In the genomic region with DNA sequence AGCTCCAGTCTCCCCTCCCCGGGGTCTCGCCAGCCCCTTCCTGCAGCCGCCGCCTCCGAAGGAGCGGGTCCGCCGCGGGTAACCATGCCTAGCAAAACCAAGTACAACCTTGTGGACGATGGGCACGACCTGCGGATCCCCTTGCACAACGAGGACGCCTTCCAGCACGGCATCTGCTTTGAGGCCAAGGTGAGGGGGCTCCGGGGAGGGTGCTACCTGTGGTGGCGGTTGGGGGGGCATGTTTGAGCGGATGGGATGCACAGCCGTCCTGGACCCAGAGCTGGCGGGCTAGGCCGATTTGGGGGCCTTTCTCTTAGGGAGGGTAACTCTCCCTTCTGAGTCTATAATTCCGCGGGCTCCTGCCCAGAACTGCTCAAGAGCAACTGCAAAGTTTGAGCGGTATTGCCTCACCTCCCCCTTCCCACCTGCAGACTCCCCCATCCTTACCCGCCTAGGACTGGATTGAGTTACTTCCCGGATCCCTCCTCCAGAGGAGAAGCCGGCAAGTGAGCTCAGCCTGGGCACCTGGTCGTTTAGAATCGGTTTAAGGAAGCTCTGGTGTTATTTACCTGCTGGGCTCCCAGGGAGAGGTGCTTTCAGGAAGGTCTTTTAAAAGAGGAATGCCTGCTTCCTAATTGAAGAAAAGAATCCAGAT, we compare ENCODE assay signal across 8 cellular contexts. TPM values are rescaled to one million over a fixed set of nuclear protein-coding genes. Genes with fewer than 3 reads are reported as not detected.
DNase-seq lines count a peak whose midpoint lies in the region; ATAC-seq and TF ChIP-seq lines count a peak whose summit lies in the region.

No MANE protein-coding gene starts in this region.

- H3K36me3 Mint-ChIP-seq in mesothelial cell of epicardium: peaks cover 8% of the 10 kb centered on the region

- ATAC-seq in GM21515 (IDR thresholded peaks at IDR 0.05; ENCODE audit: unreplicated experiment): no peak

- H3K4me1 Mint-ChIP-seq in mesothelial cell of epicardium: peaks cover 17% of the 10 kb centered on the region

- H3K4me3 Mint-ChIP-seq in mesothelial cell of epicardium: peak overlapping the region; percentile 75

- H3K9me3 Mint-ChIP-seq in mesothelial cell of epicardium: peaks cover 7% of the 10 kb centered on the region

- TF ChIP-seq CTCF in cardiac fibroblast (IDR thresholded peaks at IDR 0.05; ENCODE audit: low read depth, low read length) (no peak), mesothelial cell of epicardium (IDR thresholded peaks at IDR 0.05; ENCODE audit: unreplicated experiment) (no peak)

- H3K27ac Mint-ChIP-seq in mesothelial cell of epicardium: no peak overlapping the region

- peaks cover 20% of the 10 kb centered on the region for H3K27me3 Mint-ChIP-seq in mesothelial cell of epicardium (ENCODE audit: low read depth)

- H3K4me3 ChIP-seq in cardiac fibroblast (replicated peaks in 1 of 2; ENCODE audit: low read depth in 2 of 2, low read length in 2 of 2): peak overlapping the region; percentile 44 to 59

- DNase-seq in NCI-H82 (lab: John Stamatoyannopoulos, UW): peak; percentile 57
- DNase-seq in NCI-H82 treated with DMSO at 0.1 percent for 48 hours (lab: John Stamatoyannopoulos, UW; ENCODE audit: unreplicated experiment): no peak
- peak; percentile 23 for DNase-seq in NCI-H345 treated with DMSO at 0.1 percent for 48 hours (lab: John Stamatoyannopoulos, UW; ENCODE audit: unreplicated experiment)
- DNase-seq in cardiac fibroblast (ENCODE audit: low read depth in 2 of 2): no peak
- no peak for DNase-seq in mesothelial cell of epicardium (ENCODE audit: low spot score in 2 of 2, unreplicated experiment in 2 of 2)
- DNase-seq in ureter (ENCODE audit: low spot score): peak; percentile 51
- DNase-seq in NK-92 (lab: John Stamatoyannopoulos, UW; ENCODE audit: unreplicated experiment): no peak

RNA-seq across cellular contexts. Expression of gene NOS1AP, which starts 0.7 kb away (rescaled TPM):
- 3.8 to 4.4 TPM (median 4.4 TPM) in 3 replicates for total RNA-seq in mesothelial cell of epicardium
- 7.0 TPM for total RNA-seq in ureter

RNA-seq across cellular contexts. Expression of gene OLFML2B, which starts 46.6 kb away (rescaled TPM):
- total RNA-seq in mesothelial cell of epicardium: 4.4 to 4.8 TPM (median 4.8 TPM) in 3 replicates
- 3.4 TPM for total RNA-seq in ureter

Comparison
In these comparisons a context has a peak if more than half of its experiments do, and no peak if none do; other contexts are left out.
1. DNase-seq: peak in NCI-H82 (single experiment), NCI-H345 treated with DMSO at 0.1 percent for 48 hours (single experiment) and ureter (single experiment); none in NCI-H82 treated with DMSO at 0.1 percent for 48 hours (single experiment), cardiac fibroblast (0 of 2), mesothelial cell of epicardium (0 of 2) and NK-92 (single experiment).